ENCODE assay signal across 15 cellular contexts in the genomic region with DNA sequence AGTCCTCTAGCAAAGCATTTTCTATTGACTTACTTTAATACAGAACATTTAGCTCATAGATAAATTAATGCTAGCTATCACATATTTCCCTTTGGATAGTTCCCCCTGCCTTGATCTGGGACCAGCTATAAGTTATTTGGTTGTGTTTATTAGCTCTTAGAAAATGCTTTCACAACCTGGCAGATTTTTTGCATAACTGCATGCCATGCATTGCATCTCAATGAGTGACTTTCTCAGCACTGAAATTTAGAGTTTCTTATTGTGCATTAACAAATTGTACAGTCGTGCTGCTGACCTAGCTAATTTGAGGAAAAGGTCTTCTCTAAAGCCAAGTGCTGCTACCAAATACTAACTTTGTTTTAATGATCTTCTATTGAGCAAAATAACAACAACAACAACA.
"Had no signal": no experiment of that assay in that cellular context is flagged by ENCODE, and none has a peak within 500 bp of the region (broad histone marks: within the 10 kb centered on the region; RNA-seq: fewer than 3 reads in every experiment).

No MANE protein-coding gene starts in this region.

- H3K36me3 Mint-ChIP-seq: activated naive CD4-positive, alpha-beta T cell treated with anti-CD3 and anti-CD28 coated beads, Interleukin-2, amount 10 ng/mL, durations not matched to agents 7 days and 5 days; stimulated activated effector memory CD8-positive, alpha-beta T cell treated with anti-CD3 and anti-CD28 coated beads, Interleukin-12 subunit alpha, Interleukin-12 subunit beta, amount 100 ng/mL, for 72 hours had no signal

- H3K4me3 ChIP-seq: adrenal gland, body of pancreas, gastroesophageal sphincter, ovary, skin epidermis, thyroid gland had no signal

- H3K9me3 ChIP-seq: adrenal gland, body of pancreas, gastroesophageal sphincter, ovary, thyroid gland had no signal

- H3K9me3 Mint-ChIP-seq: activated T-helper 2 cell treated with anti-CD3 and anti-CD28 coated beads, Interferon-gamma antibody, Interleukin-2, Interleukin-4, amounts not matched to agents 10 μg/mL and 5 μg/mL and 100 μg/mL, durations not matched to agents 14 hours and 24 hours and 36 hours; central memory CD8-positive, alpha-beta T cell; effector memory CD8-positive, alpha-beta T cell; nephron progenitor cell; stimulated activated effector memory CD8-positive, alpha-beta T cell treated with anti-CD3 and anti-CD28 coated beads, Interleukin-12 subunit alpha, Interleukin-12 subunit beta, amount 100 ng/mL, for 72 hours had no signal

- H3K27me3 Mint-ChIP-seq: activated naive CD4-positive, alpha-beta T cell treated with anti-CD3 and anti-CD28 coated beads, Interleukin-2, amount 10 ng/mL, durations not matched to agents 7 days and 5 days; central memory CD8-positive, alpha-beta T cell; effector memory CD8-positive, alpha-beta T cell had no signal

- H3K27me3 ChIP-seq: adrenal gland, body of pancreas, gastroesophageal sphincter, ovary, thyroid gland had no signal

- DNase-seq: activated naive CD4-positive, alpha-beta T cell treated with anti-CD3 and anti-CD28 coated beads, Interleukin-2, amount 10 ng/mL, durations not matched to agents 7 days and 5 days; adrenal gland; body of pancreas; effector memory CD8-positive, alpha-beta T cell; erythroblast; left ventricle myocardium superior; nephron progenitor cell; ovary; thyroid gland had no signal

- H3K4me1 Mint-ChIP-seq: stimulated activated effector memory CD8-positive, alpha-beta T cell treated with anti-CD3 and anti-CD28 coated beads, Interleukin-12 subunit alpha, Interleukin-12 subunit beta, amount 100 ng/mL, for 72 hours had no signal

- ATAC-seq: activated CD4-positive, CD25-positive, alpha-beta regulatory T cell treated with anti-CD3 and anti-CD28 coated beads, Interleukin-2, amount 50 U/mL, for 24 hours; body of pancreas; effector memory CD8-positive, alpha-beta T cell; gastroesophageal sphincter; left ventricle myocardium superior; stimulated activated effector memory CD8-positive, alpha-beta T cell treated with anti-CD3 and anti-CD28 coated beads, Interleukin-12 subunit alpha, Interleukin-12 subunit beta, amount 100 ng/mL, for 72 hours had no signal

- H3K4me1 ChIP-seq: adrenal gland, body of pancreas, gastroesophageal sphincter, thyroid gland had no signal

- H3K36me3 ChIP-seq: adrenal gland, gastroesophageal sphincter, ovary, thyroid gland had no signal

- H3K27ac ChIP-seq: adrenal gland, body of pancreas, gastroesophageal sphincter, ovary, skin epidermis, thyroid gland had no signal

- H3K27ac Mint-ChIP-seq: activated naive CD4-positive, alpha-beta T cell treated with anti-CD3 and anti-CD28 coated beads, Interleukin-2, amount 10 ng/mL, durations not matched to agents 7 days and 5 days; activated T-helper 2 cell treated with anti-CD3 and anti-CD28 coated beads, Interferon-gamma antibody, Interleukin-2, Interleukin-4, amounts not matched to agents 10 μg/mL and 5 μg/mL and 100 μg/mL, durations not matched to agents 14 hours and 24 hours and 36 hours; effector memory CD8-positive, alpha-beta T cell; nephron progenitor cell; stimulated activated effector memory CD8-positive, alpha-beta T cell treated with anti-CD3 and anti-CD28 coated beads, Interleukin-12 subunit alpha, Interleukin-12 subunit beta, amount 100 ng/mL, for 72 hours had no signal

- H3K4me3 Mint-ChIP-seq: activated naive CD4-positive, alpha-beta T cell treated with anti-CD3 and anti-CD28 coated beads, Interleukin-2, amount 10 ng/mL, durations not matched to agents 7 days and 5 days; central memory CD8-positive, alpha-beta T cell; effector memory CD8-positive, alpha-beta T cell; nephron progenitor cell; stimulated activated effector memory CD8-positive, alpha-beta T cell treated with anti-CD3 and anti-CD28 coated beads, Interleukin-12 subunit alpha, Interleukin-12 subunit beta, amount 100 ng/mL, for 72 hours had no signal
